Comparison of ENCODE assay signal across 34 cellular contexts in genomic region chr3:11423868-11424267, GRCh38.
"Had no signal": no experiment of that assay in that cellular context is flagged by ENCODE, and none has a peak within 500 bp of the region (broad histone marks: within the 10 kb centered on the region; RNA-seq: fewer than 3 reads in every experiment).

No MANE protein-coding gene starts in this region.

- H3K9me3 Mint-ChIP-seq: activated CD4-positive, alpha-beta memory T cell treated with anti-CD3 and anti-CD28 coated beads, Interleukin-2, amount 10 ng/mL, durations not matched to agents 7 days and 5 days; activated naive CD8-positive, alpha-beta T cell treated with anti-CD3 and anti-CD28 coated beads for 36 hours; activated T-cell treated with anti-CD3 and anti-CD28 coated beads, Interleukin-2, amount 50 U/mL, for 72 hours; natural killer cell treated with Interleukin-12 subunit alpha and Interleukin-12 subunit beta and Interleukin-15 and Interleukin-18, amount 100 ng/mL, for 72 hours; stimulated activated memory B cell treated with anti-CD40 and anti-IgM and Interleukin-4, amounts not matched to agents 10 μg/mL and 1 μg/mL and 100 μg/mL, for 72 hours; stimulated activated naive CD8-positive, alpha-beta T cell treated with anti-CD3 and anti-CD28 coated beads, Interleukin-15, amount 100 ng/mL, for 72 hours; T-helper 1 cell treated with Interleukin-12 subunit alpha and Interleukin-12 subunit beta and Interleukin-4 antibody, amounts not matched to agents 30 μg/mL and 1 μg/mL, for 36 hours had no signal

- H3K79me2 ChIP-seq: hepatocyte, parathyroid adenoma had no signal

- H2AFZ ChIP-seq: hepatocyte, parathyroid adenoma had no signal

- H3K36me3 ChIP-seq: adrenal gland, brain microvascular endothelial cell, lower lobe of right lung, right atrium auricular region had no signal

- H3K27me3 ChIP-seq: adrenal gland, brain microvascular endothelial cell, dorsolateral prefrontal cortex, gastroesophageal sphincter, hepatocyte, right atrium auricular region, upper lobe of left lung had no signal

- DNase-seq: activated CD4-positive, alpha-beta memory T cell treated with anti-CD3 and anti-CD28 coated beads, Interleukin-2, amount 10 ng/mL, durations not matched to agents 7 days and 5 days; activated CD4-positive, alpha-beta T cell treated with anti-CD3 and anti-CD28 coated beads for 1 hour; activated CD4-positive, alpha-beta T cell treated with anti-CD3 and anti-CD28 coated beads, Interleukin-2, amount 10 ng/mL, durations not matched to agents 7 days and 5 days; activated naive CD4-positive, alpha-beta T cell; activated naive CD8-positive, alpha-beta T cell treated with anti-CD3 and anti-CD28 coated beads for 36 hours; activated T-cell treated with anti-CD3 and anti-CD28 coated beads, Interleukin-2, amount 50 U/mL, for 72 hours; adrenal gland; aorta; brain microvascular endothelial cell; dorsolateral prefrontal cortex; effector memory CD4-positive, alpha-beta T cell; erythroblast; lower lobe of right lung; mucosa of descending colon; occipital lobe; psoas muscle; stimulated activated CD4-positive, alpha-beta T cell treated with anti-CD3 and anti-CD28 coated beads, Interleukin-1b, Interleukin-23, amount 100 ng/mL, for 48 hours; stimulated activated CD4-positive, alpha-beta T cell treated with anti-CD3 and anti-CD28 coated beads, Interleukin-4, amount 100 ng/mL, for 4 hours; stimulated activated CD8-positive, alpha-beta memory T cell treated with anti-CD3 and anti-CD28 coated beads, Interleukin-4, amount 100 ng/mL, for 48 hours; stimulated activated naive CD8-positive, alpha-beta T cell treated with anti-CD3 and anti-CD28 coated beads, Interleukin-15, amount 100 ng/mL, for 72 hours; substantia nigra; T1000; upper lobe of left lung; WERI-Rb-1 had no signal

- H3K4me1 ChIP-seq: adrenal gland, gastroesophageal sphincter, lower lobe of right lung, parathyroid adenoma, right atrium auricular region, upper lobe of left lung had no signal

- H3K27ac Mint-ChIP-seq: activated CD4-positive, alpha-beta memory T cell treated with anti-CD3 and anti-CD28 coated beads, Interleukin-2, amount 10 ng/mL, durations not matched to agents 7 days and 5 days; activated CD4-positive, alpha-beta T cell treated with anti-CD3 and anti-CD28 coated beads, Interleukin-2, amount 10 ng/mL, durations not matched to agents 7 days and 5 days; activated naive CD8-positive, alpha-beta T cell treated with anti-CD3 and anti-CD28 coated beads for 36 hours; activated T-cell treated with anti-CD3 and anti-CD28 coated beads, Interleukin-2, amount 50 U/mL, for 72 hours; natural killer cell treated with Interleukin-12 subunit alpha and Interleukin-12 subunit beta and Interleukin-15 and Interleukin-18, amount 100 ng/mL, for 72 hours; stimulated activated memory B cell treated with anti-CD40 and anti-IgM and Interleukin-4, amounts not matched to agents 10 μg/mL and 1 μg/mL and 100 μg/mL, for 72 hours; stimulated activated naive CD8-positive, alpha-beta T cell treated with anti-CD3 and anti-CD28 coated beads, Interleukin-15, amount 100 ng/mL, for 72 hours; T-helper 1 cell treated with Interleukin-12 subunit alpha and Interleukin-12 subunit beta and Interleukin-4 antibody, amounts not matched to agents 30 μg/mL and 1 μg/mL, for 36 hours had no signal

- H3K4me2 ChIP-seq: hepatocyte, smooth muscle cell had no signal

- H3K4me1 Mint-ChIP-seq: activated CD4-positive, alpha-beta memory T cell treated with anti-CD3 and anti-CD28 coated beads, Interleukin-2, amount 10 ng/mL, durations not matched to agents 7 days and 5 days; stimulated activated memory B cell treated with anti-CD40 and anti-IgM and Interleukin-4, amounts not matched to agents 10 μg/mL and 1 μg/mL and 100 μg/mL, for 72 hours had no signal

- H3K9ac ChIP-seq: parathyroid adenoma had no signal

- ATAC-seq: activated T-cell treated with anti-CD3 and anti-CD28 coated beads, Interleukin-2, amount 50 U/mL, for 72 hours; gastroesophageal sphincter; left lobe of liver; lower lobe of right lung; mucosa of descending colon; natural killer cell treated with Interleukin-12 subunit alpha and Interleukin-12 subunit beta and Interleukin-15 and Interleukin-18, amount 100 ng/mL, for 72 hours; psoas muscle; stimulated activated memory B cell treated with anti-CD40 and anti-IgM and Interleukin-4, amounts not matched to agents 10 μg/mL and 1 μg/mL and 100 μg/mL, for 72 hours; stimulated activated naive CD8-positive, alpha-beta T cell treated with anti-CD3 and anti-CD28 coated beads, Interleukin-15, amount 100 ng/mL, for 72 hours had no signal

- H3K27ac ChIP-seq: adrenal gland, brain microvascular endothelial cell, coronary artery, dorsolateral prefrontal cortex, gastroesophageal sphincter, hepatocyte, lower lobe of right lung, parathyroid adenoma, psoas muscle, right atrium auricular region, upper lobe of left lung, WERI-Rb-1 had no signal

- H3K9me3 ChIP-seq: adrenal gland, gastroesophageal sphincter, lower lobe of right lung, mucosa of descending colon, psoas muscle, right atrium auricular region, upper lobe of left lung had no signal

- H3K4me3 Mint-ChIP-seq: activated CD4-positive, alpha-beta memory T cell treated with anti-CD3 and anti-CD28 coated beads, Interleukin-2, amount 10 ng/mL, durations not matched to agents 7 days and 5 days; activated CD4-positive, alpha-beta T cell treated with anti-CD3 and anti-CD28 coated beads, Interleukin-2, amount 10 ng/mL, durations not matched to agents 7 days and 5 days; activated naive CD8-positive, alpha-beta T cell treated with anti-CD3 and anti-CD28 coated beads for 36 hours; activated T-cell treated with anti-CD3 and anti-CD28 coated beads, Interleukin-2, amount 50 U/mL, for 72 hours; natural killer cell treated with Interleukin-12 subunit alpha and Interleukin-12 subunit beta and Interleukin-15 and Interleukin-18, amount 100 ng/mL, for 72 hours; stimulated activated memory B cell treated with anti-CD40 and anti-IgM and Interleukin-4, amounts not matched to agents 10 μg/mL and 1 μg/mL and 100 μg/mL, for 72 hours; stimulated activated naive CD8-positive, alpha-beta T cell treated with anti-CD3 and anti-CD28 coated beads, Interleukin-15, amount 100 ng/mL, for 72 hours; T-helper 1 cell treated with Interleukin-12 subunit alpha and Interleukin-12 subunit beta and Interleukin-4 antibody, amounts not matched to agents 30 μg/mL and 1 μg/mL, for 36 hours had no signal

- H3K4me3 ChIP-seq: adrenal gland, coronary artery, dorsolateral prefrontal cortex, gastroesophageal sphincter, hepatocyte, lower lobe of right lung, mucosa of descending colon, psoas muscle, right atrium auricular region, smooth muscle cell, upper lobe of left lung had no signal

- H3K27me3 Mint-ChIP-seq: activated CD4-positive, alpha-beta memory T cell treated with anti-CD3 and anti-CD28 coated beads, Interleukin-2, amount 10 ng/mL, durations not matched to agents 7 days and 5 days; activated CD4-positive, alpha-beta T cell treated with anti-CD3 and anti-CD28 coated beads, Interleukin-2, amount 10 ng/mL, durations not matched to agents 7 days and 5 days; activated naive CD8-positive, alpha-beta T cell treated with anti-CD3 and anti-CD28 coated beads for 36 hours; natural killer cell treated with Interleukin-12 subunit alpha and Interleukin-12 subunit beta and Interleukin-15 and Interleukin-18, amount 100 ng/mL, for 72 hours; stimulated activated memory B cell treated with anti-CD40 and anti-IgM and Interleukin-4, amounts not matched to agents 10 μg/mL and 1 μg/mL and 100 μg/mL, for 72 hours; stimulated activated naive CD8-positive, alpha-beta T cell treated with anti-CD3 and anti-CD28 coated beads, Interleukin-15, amount 100 ng/mL, for 72 hours had no signal
